Comparison of ENCODE assay signal across 16 cellular contexts in the genomic region with DNA sequence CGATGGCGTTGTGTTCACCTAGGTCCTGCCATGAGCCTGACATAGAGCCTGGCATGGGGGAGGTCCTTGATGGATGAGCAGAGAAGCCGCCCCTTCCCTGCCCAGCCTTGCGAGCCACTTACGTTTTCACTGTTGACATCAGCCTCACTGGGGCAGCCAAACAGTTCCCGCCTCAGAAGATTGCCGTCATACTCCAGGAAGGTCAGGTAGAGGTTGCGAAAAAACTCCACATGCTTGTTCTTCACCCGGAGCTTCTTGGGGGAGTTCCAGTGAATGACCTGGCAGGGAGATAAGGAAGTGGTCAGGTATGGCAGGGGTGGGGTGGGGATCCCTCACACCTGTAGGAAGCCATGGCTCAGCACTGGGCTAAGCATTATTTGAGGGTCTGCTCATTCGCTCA.
DNase-seq lines count a peak whose midpoint lies in the region; ATAC-seq and TF ChIP-seq lines count a peak whose summit lies in the region.
"Had no signal": no experiment of that assay in that cellular context is flagged by ENCODE, and none has a peak within 500 bp of the region (broad histone marks: within the 10 kb centered on the region; RNA-seq: fewer than 3 reads in every experiment).

No MANE protein-coding gene starts in this region.

- H3K4me1 ChIP-seq in colonic mucosa: peaks cover 3% of the 10 kb centered on the region
- H3K4me1 ChIP-seq in left lung: no peaks in the 10 kb centered on the region
- H3K4me1 ChIP-seq in psoas muscle: no peaks in the 10 kb centered on the region

- TF ChIP-seq CTCF in C4-2B (conservative IDR thresholded peaks at IDR 0.05): no peak
- TF ChIP-seq CTCF in colonic mucosa (IDR thresholded peaks at IDR 0.05): no peak
- no peak for TF ChIP-seq CTCF in left lung (IDR thresholded peaks at IDR 0.05)
- TF ChIP-seq CTCF in psoas muscle (IDR thresholded peaks at IDR 0.05): no peak

- no peak overlapping the region for H3K9ac ChIP-seq in colonic mucosa (ENCODE audit: low read depth in 2 of 2, low read length in 2 of 2)
- H3K9ac ChIP-seq: KMS-11 had no signal

- intact Hi-C loops in colonic mucosa (cut with DNase I): no loop called here
- intact Hi-C loops in left lung (cut with DNase I): no loop called here
- intact Hi-C loops in psoas muscle (cut with DNase I): no loop called here

- no peaks in the 10 kb centered on the region for H3K36me3 ChIP-seq in colonic mucosa
- H3K36me3 ChIP-seq in left lung: no peaks in the 10 kb centered on the region
- peaks cover 0 to 6% of the 10 kb centered on the region in 2 donors for H3K36me3 ChIP-seq in psoas muscle (ENCODE audit: insufficient read depth in 1 of 2, low read depth in 1 of 2)

- no peaks in the 10 kb centered on the region for H3K27me3 ChIP-seq in colonic mucosa
- H3K27me3 ChIP-seq in left lung: no peaks in the 10 kb centered on the region
- H3K27me3 ChIP-seq in psoas muscle (ENCODE audit: insufficient read depth in 3 of 3, low read length in 2 of 3): no peaks in the 10 kb centered on the region
- H3K27me3 ChIP-seq: SJSA1 had no signal

- DNase-seq in colonic mucosa (peak; percentile 59), left lung (peak in 1 of 2 donors; percentile 51), mucosa of gallbladder (ENCODE audit: low spot score) (peak; percentile 85), psoas muscle (no peak)
- DNase-seq: CD4-positive, alpha-beta memory T cell; NCI-H1436 treated with DMSO at 0.1 percent for 48 hours; NCI-H2029 treated with DMSO at 0.1 percent for 48 hours; NCI-H446 treated with DMSO at 0.1 percent for 48 hours; NCI-H69 had no signal

- 89 to 94% (median 92%) methylated on average over 10 of the region's 10 CpGs for WGBS in psoas muscle, 3 donors

- H3K27ac ChIP-seq in C4-2B: peak overlapping the region; percentile 31
- H3K27ac ChIP-seq in colonic mucosa: no peak overlapping the region
- no peak overlapping the region for H3K27ac ChIP-seq in left lung
- H3K27ac ChIP-seq in psoas muscle: no peak overlapping the region
- H3K27ac ChIP-seq: KMS-11, SJSA1 had no signal

- H3K9me3 ChIP-seq in colonic mucosa (no peaks in the 10 kb centered on the region), left lung (no peaks in the 10 kb centered on the region), psoas muscle (no peaks in the 10 kb centered on the region)
- H3K9me3 ChIP-seq: SJSA1 had no signal

- no peak overlapping the region for H3K4me3 ChIP-seq in colonic mucosa
- H3K4me3 ChIP-seq in left lung: no peak overlapping the region
- H3K4me3 ChIP-seq in psoas muscle: no peak overlapping the region
- H3K4me3 ChIP-seq: SJSA1 had no signal

- ATAC-seq in left lung: peak; percentile 70
- ATAC-seq in GM21390 (IDR thresholded peaks at IDR 0.05; ENCODE audit: unreplicated experiment): no peak
- ATAC-seq in GM21360 (IDR thresholded peaks at IDR 0.05; ENCODE audit: unreplicated experiment): no peak
- no peak for ATAC-seq in psoas muscle
- no peak for ATAC-seq in GM21576 (IDR thresholded peaks at IDR 0.05; ENCODE audit: unreplicated experiment)
- ATAC-seq: Panc1 had no signal

Comparison
In these comparisons a context has a peak if more than half of its experiments do, and no peak if none do; other contexts are left out.
1. DNase-seq: peak in colonic mucosa (single experiment) and mucosa of gallbladder (single experiment); none in psoas muscle (0 of 2).